Comparison of ENCODE assay signal across 1 cellular context in genomic region chr1:15885701-15886612, GRCh38.
TF ChIP-seq lines count a peak whose summit lies in the region.

No MANE protein-coding gene starts in this region.

TF ChIP-seq in HEK293, 187 proteins besides CTCF, POLR2A, EP300 and RAD21 (continued from another document):
- TF ChIP-seq ZNF449 (tag by site-specific recombination; IDR thresholded peaks at IDR 0.05), result peak; percentile 29; the same call in 1 of the 2 replicates
- TF ChIP-seq ZFHX2 (tag by site-specific recombination; conservative IDR thresholded peaks at IDR 0.05), result no peak; the same call in 1 of the 2 replicates
- TF ChIP-seq BCL11A (tag by site-specific recombination; IDR thresholded peaks at IDR 0.05; ENCODE audit: low read depth), result peak; percentile 72; the same call in 1 of the 2 replicates
- TF ChIP-seq ZNF354C (tag by site-specific recombination; IDR thresholded peaks at IDR 0.05; ENCODE audit: borderline replicate concordance, low read depth), result no peak
- TF ChIP-seq SETDB1 (IDR thresholded peaks at IDR 0.05; ENCODE audit: insufficient read length, low read length), result no peak
- no peak for TF ChIP-seq ZNF843 (tag by site-specific recombination; IDR thresholded peaks at IDR 0.05)
- TF ChIP-seq ZNF473 (tag by site-specific recombination; IDR thresholded peaks at IDR 0.05), result no peak
- TF ChIP-seq ZSCAN16 (tag by site-specific recombination; IDR thresholded peaks at IDR 0.05), result no peak
- no peak for TF ChIP-seq ZNF146 (tag by site-specific recombination; IDR thresholded peaks at IDR 0.05)
- TF ChIP-seq ZNF302 (tag by site-specific recombination; IDR thresholded peaks at IDR 0.05; ENCODE audit: low read depth), result no peak
- no peak for TF ChIP-seq ZNF223 (tag by site-specific recombination; IDR thresholded peaks at IDR 0.05)
- TF ChIP-seq MEIS1 (CRISPR knock-in tag; IDR thresholded peaks at IDR 0.05; ENCODE audit: borderline replicate concordance), result no peak
- TF ChIP-seq ZNF211 (tag by site-specific recombination; IDR thresholded peaks at IDR 0.05; ENCODE audit: low read depth), result no peak
- TF ChIP-seq HOXA7 (CRISPR knock-in tag; IDR thresholded peaks at IDR 0.05; ENCODE audit: borderline replicate concordance), result no peak
- TF ChIP-seq PBX3 (CRISPR knock-in tag; IDR thresholded peaks at IDR 0.05), result no peak
- no peak for TF ChIP-seq ZNF785 (tag by site-specific recombination; IDR thresholded peaks at IDR 0.05)
